In genomic region chr20:54726687-54727086, GRCh38 we compare ENCODE assay signal across 15 cellular contexts.
DNase-seq lines count a peak whose midpoint lies in the region; ATAC-seq and TF ChIP-seq lines count a peak whose summit lies in the region.
"Had no signal": no experiment of that assay in that cellular context is flagged by ENCODE, and none has a peak within 500 bp of the region (broad histone marks: within the 10 kb centered on the region; RNA-seq: fewer than 3 reads in every experiment).

No MANE protein-coding gene starts in this region.

- in situ Hi-C loops in Panc1 (cut with HindIII; ENCODE audit: low pct_unique_long_range_greater_than_20kb, low sequenced_read_pairs) = no loop called here

- H2AFZ ChIP-seq in MM.1S (ENCODE audit: low read length) (peak overlapping the region; percentile 75), smooth muscle cell (ENCODE audit: low read depth) (no peak overlapping the region)

- no peaks in the 10 kb centered on the region for H3K79me2 ChIP-seq in MM.1S (ENCODE audit: low read length)
- no peaks in the 10 kb centered on the region for H3K79me2 ChIP-seq in smooth muscle cell (ENCODE audit: low read depth)

- H3K9me3 ChIP-seq in right atrium auricular region (no peaks in the 10 kb centered on the region), MM.1S (replicated peaks; ENCODE audit: insufficient read depth, low read length) (no peaks in the 10 kb centered on the region), Panc1 (ENCODE audit: control insufficient read depth, insufficient read depth, low read depth, low read length) (no peaks in the 10 kb centered on the region), smooth muscle cell (replicated peaks; ENCODE audit: low read depth) (no peaks in the 10 kb centered on the region)
- H3K9me3 ChIP-seq: lower lobe of right lung had no signal

- H4K20me1 ChIP-seq in MM.1S (ENCODE audit: insufficient read depth, low read length) (no peaks in the 10 kb centered on the region), smooth muscle cell (ENCODE audit: low read depth) (no peaks in the 10 kb centered on the region)

- CTCF ChIA-PET in Panc1 (lab: Charles Lee) = no interaction called here

- H3K4me2 ChIP-seq in MM.1S (ENCODE audit: low read depth, low read length) = peak overlapping the region; percentile 63
- H3K4me2 ChIP-seq in smooth muscle cell = no peak overlapping the region

- no peaks in the 10 kb centered on the region for H3K9me2 ChIP-seq in MM.1S (replicated peaks; ENCODE audit: insufficient read depth, low read length)

- intact Hi-C loops in Right ventricle myocardium inferior (cut with DNase I) = no loop called here
- intact Hi-C loops in Panc1 (cut with micrococcal nuclease; ENCODE audit: unreplicated experiment) = no loop called here

- H3F3A ChIP-seq in MM.1S (ENCODE audit: insufficient read depth, low read length) (0 out of 2 replicates have a peak, but pooled peaks cover 7% of the 10 kb centered on the region), smooth muscle cell (ENCODE audit: low read depth) (no peaks in the 10 kb centered on the region)

- peak; percentile 42 for ATAC-seq in Right ventricle myocardium inferior
- no peak for ATAC-seq in Panc1
- ATAC-seq in HG03354 (IDR thresholded peaks at IDR 0.05; ENCODE audit: poor library complexity, severe bottlenecking, unreplicated experiment) = no peak
- ATAC-seq: lower lobe of right lung had no signal

- H3K4me1 ChIP-seq in right atrium auricular region (no peaks in the 10 kb centered on the region), MM.1S (ENCODE audit: low read length) (peaks cover 15% of the 10 kb centered on the region), Panc1 (ENCODE audit: control insufficient read depth, insufficient read depth, low read length) (no peaks in the 10 kb centered on the region), smooth muscle cell (ENCODE audit: low read depth) (no peaks in the 10 kb centered on the region)
- H3K4me1 ChIP-seq: lower lobe of right lung had no signal

- H3K36me3 ChIP-seq in right atrium auricular region (no peaks in the 10 kb centered on the region), MM.1S (replicated peaks; ENCODE audit: insufficient read depth, low read length) (no peaks in the 10 kb centered on the region), Panc1 (ENCODE audit: control insufficient read depth, insufficient read depth, low read length) (no peaks in the 10 kb centered on the region), smooth muscle cell (ENCODE audit: low read depth) (no peaks in the 10 kb centered on the region)
- H3K36me3 ChIP-seq: cardiac muscle cell, lower lobe of right lung had no signal

- H3K27ac ChIP-seq in right atrium auricular region = no peak overlapping the region
- peak overlapping the region; percentile 77 for H3K27ac ChIP-seq in MM.1S (ENCODE audit: low read length)
- H3K27ac ChIP-seq in Panc1 (ENCODE audit: low read length) = no peak overlapping the region
- no peak overlapping the region for H3K27ac ChIP-seq in smooth muscle cell (ENCODE audit: low read depth)
- H3K27ac ChIP-seq: cardiac muscle cell, lower lobe of right lung had no signal

- BruUV-seq in Panc1 (replicated peaks; lab: Mats Ljungman, UMichigan) = no TSS peak

- H3K4me3 ChIP-seq in right atrium auricular region (no peak overlapping the region), MM.1S (ENCODE audit: low read length) (peak overlapping the region; percentile 26; the same call in 1 of the 2 replicates), Panc1 (ENCODE audit: low read depth in 2 of 2, low read length in 2 of 2) (no peak overlapping the region), smooth muscle cell (no peak overlapping the region)
- H3K4me3 ChIP-seq: cardiac muscle cell, lower lobe of right lung had no signal

- TF ChIP-seq CTCF in right atrium auricular region (IDR thresholded peaks at IDR 0.05) (no peak), MM.1S (IDR thresholded peaks at IDR 0.05; ENCODE audit: low read length) (peak; percentile 85), Panc1 (IDR thresholded peaks at IDR 0.05) (peak; percentile 29), smooth muscle cell (IDR thresholded peaks at IDR 0.05; ENCODE audit: borderline replicate concordance, insufficient read depth, poor library complexity, severe bottlenecking) (peak; percentile 17)

- WGBS in smooth muscle cell (ENCODE audit: low lambda C conversion rate) = 74% methylated on average over 4 of the region's 4 CpGs

- POLR2A ChIA-PET in Panc1 (lab: Charles Lee) = no interaction called here

- no peaks in the 10 kb centered on the region for H3K27me3 ChIP-seq in right atrium auricular region
- no peaks in the 10 kb centered on the region for H3K27me3 ChIP-seq in MM.1S (replicated peaks; ENCODE audit: insufficient read depth, low read length)
- no peaks in the 10 kb centered on the region for H3K27me3 ChIP-seq in Panc1 (ENCODE audit: control insufficient read depth, insufficient read depth, low read length)
- no peaks in the 10 kb centered on the region for H3K27me3 ChIP-seq in smooth muscle cell (ENCODE audit: low read depth)
- H3K27me3 ChIP-seq: cardiac muscle cell had no signal

- no peak for DNase-seq in Right ventricle myocardium inferior (ENCODE audit: missing footprints)
- DNase-seq in right atrium auricular region (ENCODE audit: low spot score) = no peak
- DNase-seq in MM.1S = peak; percentile 80
- no peak for DNase-seq in Panc1 (ENCODE audit: low read depth, low spot score)
- DNase-seq in smooth muscle cell (lab: John Stamatoyannopoulos, UW; ENCODE audit: unreplicated experiment) = no peak
- no peak for DNase-seq in NCI-H187 (lab: John Stamatoyannopoulos, UW)
- DNase-seq in activated naive CD4-positive, alpha-beta T cell treated with anti-CD3 and anti-CD28 coated beads, Interleukin-2, amount 50 U/mL, for 16 hours = no peak
- DNase-seq: ACHN; CD4-positive, CD25-positive, alpha-beta regulatory T cell; erythroblast; lower lobe of right lung; NCI-H345; stimulated activated CD4-positive, alpha-beta T cell treated with anti-CD3 and anti-CD28 coated beads, Interleukin-4, amount 100 ng/mL, for 24 hours had no signal

- H3K9ac ChIP-seq in MM.1S (ENCODE audit: low read length) = peak overlapping the region; percentile 61
- H3K9ac ChIP-seq in smooth muscle cell (ENCODE audit: low read depth) = no peak overlapping the region

Comparison
In these comparisons a context has a peak if more than half of its experiments do, and no peak if none do; other contexts are left out.
1. CTCF ChIP-seq: peak in MM.1S (single experiment), Panc1 (single experiment) and smooth muscle cell (single experiment); none in right atrium auricular region (0 of 2).